Comparison of ENCODE assay signal across 1 cellular context in genomic region chr5:115859378-115859777, GRCh38.
TF ChIP-seq lines count a peak whose summit lies in the region.

No MANE protein-coding gene starts in this region.

TF ChIP-seq in WTC11, 78 proteins besides CTCF, POLR2A, EP300 and RAD21 (continued from another document):
- TF ChIP-seq, protein P1, sequence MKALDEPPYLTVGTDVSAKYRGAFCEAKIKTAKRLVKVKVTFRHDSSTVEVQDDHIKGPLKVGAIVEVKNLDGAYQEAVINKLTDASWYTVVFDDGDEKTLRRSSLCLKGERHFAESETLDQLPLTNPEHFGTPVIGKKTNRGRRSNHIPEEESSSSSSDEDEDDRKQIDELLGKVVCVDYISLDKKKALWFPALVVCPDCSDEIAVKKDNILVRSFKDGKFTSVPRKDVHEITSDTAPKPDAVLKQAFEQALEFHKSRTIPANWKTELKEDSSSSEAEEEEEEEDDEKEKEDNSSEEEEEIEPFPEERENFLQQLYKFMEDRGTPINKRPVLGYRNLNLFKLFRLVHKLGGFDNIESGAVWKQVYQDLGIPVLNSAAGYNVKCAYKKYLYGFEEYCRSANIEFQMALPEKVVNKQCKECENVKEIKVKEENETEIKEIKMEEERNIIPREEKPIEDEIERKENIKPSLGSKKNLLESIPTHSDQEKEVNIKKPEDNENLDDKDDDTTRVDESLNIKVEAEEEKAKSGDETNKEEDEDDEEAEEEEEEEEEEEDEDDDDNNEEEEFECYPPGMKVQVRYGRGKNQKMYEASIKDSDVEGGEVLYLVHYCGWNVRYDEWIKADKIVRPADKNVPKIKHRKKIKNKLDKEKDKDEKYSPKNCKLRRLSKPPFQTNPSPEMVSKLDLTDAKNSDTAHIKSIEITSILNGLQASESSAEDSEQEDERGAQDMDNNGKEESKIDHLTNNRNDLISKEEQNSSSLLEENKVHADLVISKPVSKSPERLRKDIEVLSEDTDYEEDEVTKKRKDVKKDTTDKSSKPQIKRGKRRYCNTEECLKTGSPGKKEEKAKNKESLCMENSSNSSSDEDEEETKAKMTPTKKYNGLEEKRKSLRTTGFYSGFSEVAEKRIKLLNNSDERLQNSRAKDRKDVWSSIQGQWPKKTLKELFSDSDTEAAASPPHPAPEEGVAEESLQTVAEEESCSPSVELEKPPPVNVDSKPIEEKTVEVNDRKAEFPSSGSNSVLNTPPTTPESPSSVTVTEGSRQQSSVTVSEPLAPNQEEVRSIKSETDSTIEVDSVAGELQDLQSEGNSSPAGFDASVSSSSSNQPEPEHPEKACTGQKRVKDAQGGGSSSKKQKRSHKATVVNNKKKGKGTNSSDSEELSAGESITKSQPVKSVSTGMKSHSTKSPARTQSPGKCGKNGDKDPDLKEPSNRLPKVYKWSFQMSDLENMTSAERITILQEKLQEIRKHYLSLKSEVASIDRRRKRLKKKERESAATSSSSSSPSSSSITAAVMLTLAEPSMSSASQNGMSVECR (CRISPR knock-in tag; IDR thresholded peaks at IDR 0.05; ENCODE audit: borderline replicate concordance), result no peak
- TF ChIP-seq IRF2 (CRISPR knock-in tag; IDR thresholded peaks at IDR 0.05; ENCODE audit: borderline replicate concordance, low read depth) (no peak), IRF1 (CRISPR knock-in tag; IDR thresholded peaks at IDR 0.05) (no peak), ZBTB21 (CRISPR knock-in tag; IDR thresholded peaks at IDR 0.05; ENCODE audit: borderline replicate concordance) (no peak)
